ENCODE assay signal across 25 cellular contexts in genomic region chr1:158120254-158120653, GRCh38.
DNase-seq lines count a peak whose midpoint lies in the region; ATAC-seq and TF ChIP-seq lines count a peak whose summit lies in the region.
"Had no signal": no experiment of that assay in that cellular context is flagged by ENCODE, and none has a peak within 500 bp of the region (broad histone marks: within the 10 kb centered on the region; RNA-seq: fewer than 3 reads in every experiment).

No MANE protein-coding gene starts in this region.

- H3K4me3 Mint-ChIP-seq in neural progenitor cell = no peak overlapping the region
- H3K4me3 Mint-ChIP-seq: CD4-positive, alpha-beta T cell had no signal

- no peaks in the 10 kb centered on the region for H3K9me3 ChIP-seq in A673 (ENCODE audit: low read depth, low read length, poor library complexity, severe bottlenecking)
- H3K9me3 ChIP-seq in neural progenitor cell (ENCODE audit: low read depth) = no peaks in the 10 kb centered on the region
- H3K9me3 ChIP-seq in SK-N-SH = no peaks in the 10 kb centered on the region
- H3K9me3 ChIP-seq: SJCRH30 had no signal

- CTCF ChIA-PET in A673 (lab: Charles Lee) = interaction anchor here (1.9 to 8.5 kb wide), 6 partner anchors 17 to 156 kb away, joined by 10 to 165 read pairs (median 31); no protein-coding TSS in a partner anchor
- CTCF ChIA-PET in SK-N-SH (lab: Yijun Ruan, JAX) = interaction anchor here (1.0 to 2.4 kb wide), 6 partner anchors 13 to 540 kb away, joined by 4 to 8 read pairs (median 5); no protein-coding TSS in a partner anchor

- no peaks in the 10 kb centered on the region for H3K9me3 Mint-ChIP-seq in neural progenitor cell
- H3K9me3 Mint-ChIP-seq: CD4-positive, alpha-beta T cell had no signal

- TF ChIP-seq CTCF in A673 (conservative IDR thresholded peaks at IDR 0.05; ENCODE audit: low read depth, low read length) (no peak), KMS-11 (conservative IDR thresholded peaks at IDR 0.05; ENCODE audit: low read depth, low read length) (no peak), neural progenitor cell (IDR thresholded peaks at IDR 0.05) (no peak), SK-N-SH (IDR thresholded peaks at IDR 0.05) (no peak)

- intact Hi-C loops in A673 (cut with micrococcal nuclease; ENCODE audit: unreplicated experiment) = loop anchor here (5.0 to 10.0 kb wide), 4 partner anchors 345 to 745 kb away; partner anchors contain the start of genes FCRL2 and FCRL3

- no peak for TF ChIP-seq RAD21 in SK-N-SH (IDR thresholded peaks at IDR 0.05; ENCODE audit: low read length)

- no TSS peak for BruUV-seq in A673 (replicated peaks; lab: Mats Ljungman, UMichigan)

- H3K79me2 ChIP-seq in KMS-11 (ENCODE audit: insufficient read depth, low read depth) (no peaks in the 10 kb centered on the region), neural progenitor cell (ENCODE audit: low read depth) (no peaks in the 10 kb centered on the region), SK-N-SH (ENCODE audit: insufficient read depth) (no peaks in the 10 kb centered on the region)

- H3K9me2 ChIP-seq in SK-N-SH = no peaks in the 10 kb centered on the region

- H3K4me1 Mint-ChIP-seq in neural progenitor cell = peaks cover 30% of the 10 kb centered on the region

- no peak for ATAC-seq in HG03039 (IDR thresholded peaks at IDR 0.05; ENCODE audit: unreplicated experiment)
- ATAC-seq: GM12878, HepG2, PC-3, Right ventricle myocardium inferior had no signal

- H3K27ac ChIP-seq in A673 (ENCODE audit: low read depth, low read length, poor library complexity, severe bottlenecking) (peak overlapping the region; percentile 76), KMS-11 (no peak overlapping the region), neural progenitor cell (peak overlapping the region; percentile 58), SK-N-SH (ENCODE audit: low read depth in 2 of 2, low read length in 1 of 2) (no peak overlapping the region)
- H3K27ac ChIP-seq: SJCRH30 had no signal

- TF ChIP-seq EP300 in SK-N-SH (IDR thresholded peaks at IDR 0.05; ENCODE audit: borderline replicate concordance in 1 of 2, low read depth in 1 of 2, low read length in 1 of 2) = no peak

- H4K20me1 ChIP-seq in KMS-11 (ENCODE audit: insufficient read depth) (no peaks in the 10 kb centered on the region), neural progenitor cell (ENCODE audit: low read depth) (no peaks in the 10 kb centered on the region), SK-N-SH (ENCODE audit: insufficient read depth) (no peaks in the 10 kb centered on the region)

- H3K4me1 ChIP-seq in A673 (ENCODE audit: insufficient read depth, low read length, poor library complexity, severe bottlenecking) = peaks cover 69% of the 10 kb centered on the region
- H3K4me1 ChIP-seq in KMS-11 (ENCODE audit: low read depth, poor library complexity, severe bottlenecking) = peaks cover 22% of the 10 kb centered on the region
- H3K4me1 ChIP-seq in neural progenitor cell = peaks cover 51% of the 10 kb centered on the region
- peaks cover 0 to 37% of the 10 kb centered on the region in 2 experiments; a peak in 1 of 4 replicates for H3K4me1 ChIP-seq in SK-N-SH (ENCODE audit: control insufficient read depth in 1 of 2, insufficient read depth in 2 of 2, low read depth in 1 of 2, low read length in 1 of 2)
- H3K4me1 ChIP-seq: SJCRH30 had no signal

- DNase-seq in A673 (ENCODE audit: low spot score) (no peak), islet precursor cell (peak; percentile 51), neural progenitor cell (ENCODE audit: low spot score) (peak; percentile 53), DMS153 treated with DMSO at 0.1 percent for 48 hours (lab: John Stamatoyannopoulos, UW; ENCODE audit: unreplicated experiment) (no peak), COLO829 (ENCODE audit: low spot score) (no peak), SK-N-SH (no peak)
- DNase-seq: 8988T; CD4-positive, alpha-beta T cell; COR-L47; Kasumi-1; NCI-H1092 treated with DMSO at 0.1 percent for 48 hours; NCI-H1436; NCI-H187; NCI-H2171 treated with DMSO at 0.1 percent for 48 hours; NCI-H345; NCI-H510A treated with DMSO at 0.1 percent for 48 hours; NCI-H748 treated with DMSO at 0.1 percent for 48 hours; NK-92 treated with Interleukin-12 subunit alpha and Interleukin-12 subunit beta, amount 100 ng/mL, for 24 hours; PC-3 had no signal

- H3K9ac ChIP-seq in KMS-11 = no peak overlapping the region
- no peak overlapping the region for H3K9ac ChIP-seq in neural progenitor cell
- H3K9ac ChIP-seq in SK-N-SH = no peak overlapping the region

- peak overlapping the region; percentile 6; the same call in 1 of the 2 replicates for H3K4me2 ChIP-seq in KMS-11
- H3K4me2 ChIP-seq in neural progenitor cell = peak overlapping the region; percentile 65
- no peak overlapping the region for H3K4me2 ChIP-seq in SK-N-SH

- H3K27ac Mint-ChIP-seq in neural progenitor cell = no peak overlapping the region
- H3K27ac Mint-ChIP-seq: CD4-positive, alpha-beta T cell had no signal

- H2AFZ ChIP-seq in KMS-11 (ENCODE audit: low read depth) (no peak overlapping the region), neural progenitor cell (replicated peaks) (no peak overlapping the region), SK-N-SH (ENCODE audit: low read depth) (no peak overlapping the region)

- H3K36me3 ChIP-seq in A673 (ENCODE audit: insufficient read depth, low read length, poor library complexity, severe bottlenecking) = no peaks in the 10 kb centered on the region
- no peaks in the 10 kb centered on the region for H3K36me3 ChIP-seq in KMS-11 (ENCODE audit: insufficient read depth)
- no peaks in the 10 kb centered on the region for H3K36me3 ChIP-seq in neural progenitor cell
- no peaks in the 10 kb centered on the region for H3K36me3 ChIP-seq in SK-N-SH (replicated peaks in 1 of 2; ENCODE audit: control insufficient read depth in 1 of 2, insufficient read depth in 2 of 2, low read length in 1 of 2)
- H3K36me3 ChIP-seq: SJCRH30 had no signal

- H3K4me3 ChIP-seq in A673 (ENCODE audit: low read depth, low read length, poor library complexity, severe bottlenecking) (no peak overlapping the region), KMS-11 (IDR thresholded peaks at IDR 0.05; ENCODE audit: insufficient read depth, low read depth, low read length) (no peak overlapping the region), neural progenitor cell (no peak overlapping the region), SK-N-SH (ENCODE audit: low read depth in 2 of 2, low read length in 1 of 2) (no peak overlapping the region)
- H3K4me3 ChIP-seq: GM12878, SJCRH30 had no signal

- POLR2A ChIA-PET in A673 (lab: Charles Lee; ENCODE audit: low non-redundant PET) = no interaction called here
- POLR2A ChIA-PET in SK-N-SH (lab: Yijun Ruan, JAX) = interaction anchor here (0.6 kb wide), 1 partner anchor 536 kb away, joined by 3 read pairs; no protein-coding TSS in a partner anchor

- no peaks in the 10 kb centered on the region for H3K27me3 ChIP-seq in A673 (replicated peaks; ENCODE audit: insufficient read depth, low read depth, low read length, poor library complexity)
- peaks cover 22% of the 10 kb centered on the region for H3K27me3 ChIP-seq in KMS-11 (ENCODE audit: insufficient read depth, low read depth)
- no peaks in the 10 kb centered on the region for H3K27me3 ChIP-seq in neural progenitor cell
- H3K27me3 ChIP-seq in SK-N-SH (ENCODE audit: insufficient read depth) = no peaks in the 10 kb centered on the region; the same call in 1 of the 2 replicates
- H3K27me3 ChIP-seq: SJCRH30 had no signal

- WGBS in SK-N-SH (ENCODE audit: low lambda C conversion rate) = 0% methylated on average over 1 of the region's 1 CpG

- peaks cover 29% of the 10 kb centered on the region for H3F3A ChIP-seq in neural progenitor cell (ENCODE audit: low read depth)
- H3F3A ChIP-seq in SK-N-SH (replicated peaks; ENCODE audit: insufficient read depth) = no peaks in the 10 kb centered on the region

- H3K27me3 Mint-ChIP-seq in neural progenitor cell (ENCODE audit: insufficient read depth, low read depth) = peaks cover 17% of the 10 kb centered on the region

- H3K36me3 Mint-ChIP-seq in neural progenitor cell = no peaks in the 10 kb centered on the region

TF ChIP-seq in SK-N-SH, 30 proteins besides CTCF, POLR2A, EP300 and RAD21:
- TF ChIP-seq CHD2 (IDR thresholded peaks at IDR 0.05; ENCODE audit: low read length, partially characterized antibody) = no peak
- TF ChIP-seq JUND (IDR thresholded peaks at IDR 0.05) = no peak
- TF ChIP-seq GABPA (IDR thresholded peaks at IDR 0.05; ENCODE audit: low read depth) = no peak
- no peak for TF ChIP-seq RFX5 (IDR thresholded peaks at IDR 0.05; ENCODE audit: low read length)
TF ChIP-seq in SK-N-SH: peak in this region for 0.

Comparison
In these comparisons a context has a peak if more than half of its experiments do, and no peak if none do; other contexts are left out.
1. DNase-seq: peak in islet precursor cell (single experiment) and neural progenitor cell (single experiment); none in A673 (single experiment), DMS153 treated with DMSO at 0.1 percent for 48 hours (single experiment), COLO829 (single experiment) and SK-N-SH (single experiment).
2. H3K27ac ChIP-seq: peak in A673 (single experiment) and neural progenitor cell (single experiment); none in KMS-11 (single experiment) and SK-N-SH (0 of 2).